In the genomic region with DNA sequence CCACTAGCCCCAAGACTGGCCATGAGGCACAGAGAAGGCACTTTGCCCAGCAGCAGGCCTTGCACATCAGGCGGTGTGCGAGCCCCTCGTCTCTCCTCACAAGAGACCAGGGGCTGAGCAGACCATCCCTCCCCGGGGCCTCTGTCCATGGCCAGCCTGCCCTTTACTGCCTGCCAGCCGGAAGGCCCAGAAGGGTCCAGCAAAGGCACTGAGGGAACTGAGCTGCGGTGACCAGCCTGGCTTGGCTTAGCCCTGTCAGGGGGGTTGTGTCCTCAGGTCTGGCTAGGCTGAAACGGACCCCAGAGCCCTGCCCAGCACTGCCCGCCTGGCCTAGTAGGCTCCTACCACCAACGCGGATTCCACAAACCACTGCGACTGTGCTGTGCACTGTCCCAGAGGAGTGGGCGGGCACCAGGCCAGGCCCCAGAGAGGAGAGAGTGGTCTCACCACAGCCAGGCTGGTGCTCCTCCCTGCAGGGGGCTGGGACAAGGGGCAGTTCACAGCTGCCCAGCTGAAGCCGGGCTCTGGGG, we compare ENCODE assay signal across 1 cellular context.
TF ChIP-seq lines count a peak whose summit lies in the region.

No MANE protein-coding gene starts in this region.

TF ChIP-seq in HepG2, 621 proteins besides CTCF, POLR2A, EP300 and RAD21:
- TF ChIP-seq CBX2 (IDR thresholded peaks at IDR 0.05; ENCODE audit: low read depth, low read length) (no peak), CBX2 (CRISPR knock-in tag; IDR thresholded peaks at IDR 0.05; ENCODE audit: low read depth) (no peak), SRY (CRISPR knock-in tag; IDR thresholded peaks at IDR 0.05) (no peak), GABPB1 (CRISPR knock-in tag; IDR thresholded peaks at IDR 0.05) (no peak)
